Comparison of ENCODE assay signal across 14 cellular contexts in genomic region chr9:114957558-114957957, GRCh38. TPM values are rescaled to one million over a fixed set of nuclear protein-coding genes. Genes with fewer than 3 reads are reported as not detected.
DNase-seq lines count a peak whose midpoint lies in the region; ATAC-seq and TF ChIP-seq lines count a peak whose summit lies in the region.
"Had no signal": no experiment of that assay in that cellular context is flagged by ENCODE, and none has a peak within 500 bp of the region (broad histone marks: within the 10 kb centered on the region; RNA-seq: fewer than 3 reads in every experiment).

No MANE protein-coding gene starts in this region.

- H3K27ac Mint-ChIP-seq in activated CD4-positive, alpha-beta T cell treated with anti-CD3 and anti-CD28 coated beads for 36 hours = peak overlapping the region; percentile 96
- peak overlapping the region; percentile 92 for H3K27ac Mint-ChIP-seq in activated T-helper 1 cell treated with anti-CD3 and anti-CD28 coated beads, Interleukin-12 subunit alpha, Interleukin-12 subunit beta, Interleukin-2, Interleukin-4 antibody, amounts not matched to agents 30 ng/mL and 10 ng/mL and 1 ng/mL, durations not matched to agents 14 hours and 24 hours and 36 hours

- peaks cover 22% of the 10 kb centered on the region for H3K4me1 ChIP-seq in osteoblast (ENCODE audit: insufficient read depth, low read length)
- H3K4me1 ChIP-seq: colonic mucosa had no signal

- H3K79me2 ChIP-seq in osteoblast (ENCODE audit: insufficient read depth, low read length) = no peaks in the 10 kb centered on the region

- H3K4me1 Mint-ChIP-seq in activated CD4-positive, alpha-beta T cell treated with anti-CD3 and anti-CD28 coated beads for 36 hours = peaks cover 56% of the 10 kb centered on the region
- peaks cover 69% of the 10 kb centered on the region for H3K4me1 Mint-ChIP-seq in activated T-helper 1 cell treated with anti-CD3 and anti-CD28 coated beads, Interleukin-12 subunit alpha, Interleukin-12 subunit beta, Interleukin-2, Interleukin-4 antibody, amounts not matched to agents 30 ng/mL and 10 ng/mL and 1 ng/mL, durations not matched to agents 14 hours and 24 hours and 36 hours (ENCODE audit: low read depth)

- no peak overlapping the region for H3K4me3 ChIP-seq in osteoblast (ENCODE audit: insufficient read depth, low read length)
- H3K4me3 ChIP-seq: colonic mucosa, K562, smooth muscle cell had no signal

- TF ChIP-seq CTCF in osteoblast (IDR thresholded peaks at IDR 0.05; ENCODE audit: extremely low read depth, low read depth, low read length) = no peak

- peak; percentile 15 for DNase-seq in activated CD4-positive, alpha-beta T cell treated with anti-CD3 and anti-CD28 coated beads for 36 hours
- no peak for DNase-seq in activated CD4-positive, alpha-beta T cell treated with anti-CD3 and anti-CD28 coated beads for 4 hours
- no peak for DNase-seq in activated T-helper 1 cell treated with anti-CD3 and anti-CD28 coated beads, Interleukin-12 subunit alpha, Interleukin-12 subunit beta, Interleukin-2, Interleukin-4 antibody, amounts not matched to agents 30 ng/mL and 10 ng/mL and 1 ng/mL, durations not matched to agents 14 hours and 24 hours and 36 hours (ENCODE audit: low spot score)
- no peak for DNase-seq in osteoblast (ENCODE audit: insufficient read length, low spot score, missing footprints)
- no peak for DNase-seq in activated CD8-positive, alpha-beta memory T cell treated with anti-CD3 and anti-CD28 coated beads, Interleukin-2, amount 50 U/mL, for 48 hours
- DNase-seq in hypothalamus (lab: John Stamatoyannopoulos, UW) = no peak
- DNase-seq in stimulated activated CD4-positive, alpha-beta T cell treated with anti-CD3 and anti-CD28 coated beads, Interleukin-2, amount 100 ng/mL, for 48 hours = no peak
- DNase-seq: CD8-positive, alpha-beta memory T cell; EL had no signal

- peak overlapping the region; percentile 32 for H3K4me2 ChIP-seq in osteoblast (ENCODE audit: insufficient read depth, low read length)
- H3K4me2 ChIP-seq: smooth muscle cell had no signal

- peaks cover 41% of the 10 kb centered on the region for H3K36me3 Mint-ChIP-seq in activated CD4-positive, alpha-beta T cell treated with anti-CD3 and anti-CD28 coated beads for 36 hours (ENCODE audit: low read depth)
- H3K36me3 Mint-ChIP-seq in activated T-helper 1 cell treated with anti-CD3 and anti-CD28 coated beads, Interleukin-12 subunit alpha, Interleukin-12 subunit beta, Interleukin-2, Interleukin-4 antibody, amounts not matched to agents 30 ng/mL and 10 ng/mL and 1 ng/mL, durations not matched to agents 14 hours and 24 hours and 36 hours (ENCODE audit: low read depth) = peaks cover 28% of the 10 kb centered on the region

- no peaks in the 10 kb centered on the region for H3K9me3 ChIP-seq in osteoblast (ENCODE audit: low read depth, low read length)
- H3K9me3 ChIP-seq: colonic mucosa had no signal

- H3K4me3 Mint-ChIP-seq in activated CD4-positive, alpha-beta T cell treated with anti-CD3 and anti-CD28 coated beads for 36 hours = peak overlapping the region; percentile 68
- H3K4me3 Mint-ChIP-seq in activated T-helper 1 cell treated with anti-CD3 and anti-CD28 coated beads, Interleukin-12 subunit alpha, Interleukin-12 subunit beta, Interleukin-2, Interleukin-4 antibody, amounts not matched to agents 30 ng/mL and 10 ng/mL and 1 ng/mL, durations not matched to agents 14 hours and 24 hours and 36 hours = peak overlapping the region; percentile 16

- ATAC-seq in activated CD4-positive, alpha-beta T cell treated with anti-CD3 and anti-CD28 coated beads for 36 hours = peak; percentile 49
- ATAC-seq in GM18519 (IDR thresholded peaks at IDR 0.05; ENCODE audit: low FRiP score, unreplicated experiment) = peak; percentile 32
- ATAC-seq: K562 had no signal

- peaks cover 28% of the 10 kb centered on the region for H3K9me3 Mint-ChIP-seq in activated CD4-positive, alpha-beta T cell treated with anti-CD3 and anti-CD28 coated beads for 36 hours (ENCODE audit: low read depth)
- H3K9me3 Mint-ChIP-seq in activated T-helper 1 cell treated with anti-CD3 and anti-CD28 coated beads, Interleukin-12 subunit alpha, Interleukin-12 subunit beta, Interleukin-2, Interleukin-4 antibody, amounts not matched to agents 30 ng/mL and 10 ng/mL and 1 ng/mL, durations not matched to agents 14 hours and 24 hours and 36 hours = peaks cover 37% of the 10 kb centered on the region

- no peaks in the 10 kb centered on the region for H4K20me1 ChIP-seq in osteoblast (ENCODE audit: insufficient read depth, low read length)

- H2AFZ ChIP-seq in osteoblast (ENCODE audit: low read length) = no peak overlapping the region

- CTCF ChIA-PET in activated CD4-positive, alpha-beta T cell treated with anti-CD3 and anti-CD28 coated beads for 36 hours (lab: Charles Lee) = interaction anchor here (0.6 kb wide), 1 partner anchor 231 kb away, joined by 4 read pairs; no protein-coding TSS in a partner anchor

- POLR2A ChIA-PET in activated CD4-positive, alpha-beta T cell treated with anti-CD3 and anti-CD28 coated beads for 36 hours (lab: Charles Lee) = interaction anchor here (0.6 to 1.7 kb wide), 2 partner anchors 32 to 151 kb away, joined by 4 to 7 read pairs; no protein-coding TSS in a partner anchor

- intact Hi-C loops in activated CD4-positive, alpha-beta T cell treated with anti-CD3 and anti-CD28 coated beads for 36 hours (cut with DNase I, micrococcal nuclease) = loop anchor here in 1 of 2 experiments (5.0 kb wide), 1 partner anchor 35 kb away; no protein-coding TSS in a partner anchor
- intact Hi-C loops in activated T-helper 1 cell treated with anti-CD3 and anti-CD28 coated beads, Interleukin-12 subunit alpha, Interleukin-12 subunit beta, Interleukin-2, Interleukin-4 antibody, amounts not matched to agents 30 ng/mL and 10 ng/mL and 1 ng/mL, durations not matched to agents 14 hours and 24 hours and 36 hours (cut with micrococcal nuclease) = loop anchor here (5.0 to 10.0 kb wide), 3 partner anchors 35 to 1733 kb away; partner anchors contain the start of genes FKBP15 and SLC31A1

- no peaks in the 10 kb centered on the region for H3K36me3 ChIP-seq in osteoblast (ENCODE audit: insufficient read depth, low read length)
- H3K36me3 ChIP-seq: colonic mucosa had no signal

- no peak overlapping the region for H3K27ac ChIP-seq in osteoblast (ENCODE audit: low read depth, low read length)
- H3K27ac ChIP-seq: colonic mucosa, epithelial cell of prostate had no signal

- H3K27me3 Mint-ChIP-seq in activated CD4-positive, alpha-beta T cell treated with anti-CD3 and anti-CD28 coated beads for 36 hours = no peaks in the 10 kb centered on the region
- no peaks in the 10 kb centered on the region for H3K27me3 Mint-ChIP-seq in activated T-helper 1 cell treated with anti-CD3 and anti-CD28 coated beads, Interleukin-12 subunit alpha, Interleukin-12 subunit beta, Interleukin-2, Interleukin-4 antibody, amounts not matched to agents 30 ng/mL and 10 ng/mL and 1 ng/mL, durations not matched to agents 14 hours and 24 hours and 36 hours (ENCODE audit: insufficient read depth)

- H3K27me3 ChIP-seq in osteoblast (ENCODE audit: insufficient read depth, low read length) = peaks cover 4% of the 10 kb centered on the region
- H3K27me3 ChIP-seq: colonic mucosa had no signal

RNA-seq across cellular contexts. Expression of gene TNFSF8, which starts 27.2 kb away (rescaled TPM):
- total RNA-seq in activated CD4-positive, alpha-beta T cell treated with anti-CD3 and anti-CD28 coated beads for 36 hours = 10 to 100 TPM; 42.3 to 48.2 TPM
- 200 and 207 TPM in 2 replicates for total RNA-seq in activated T-helper 1 cell treated with anti-CD3 and anti-CD28 coated beads, Interleukin-12 subunit alpha, Interleukin-12 subunit beta, Interleukin-2, Interleukin-4 antibody, amounts not matched to agents 30 ng/mL and 10 ng/mL and 1 ng/mL, durations not matched to agents 14 hours and 24 hours and 36 hours
- not detected in 2 replicates for total RNA-seq in osteoblast
- total RNA-seq: smooth muscle cell had no signal

Comparison
In these comparisons a context has a peak if more than half of its experiments do, and no peak if none do; other contexts are left out.
1. RNA of gene TNFSF8, which starts 27.2 kb away (total RNA-seq): 200 to 207 TPM in activated T-helper 1 cell treated with anti-CD3 and anti-CD28 coated beads, Interleukin-12 subunit alpha, Interleukin-12 subunit beta, Interleukin-2, Interleukin-4 antibody, amounts not matched to agents 30 ng/mL and 10 ng/mL and 1 ng/mL, durations not matched to agents 14 hours and 24 hours and 36 hours and 42.3 to 48.2 TPM in activated CD4-positive, alpha-beta T cell treated with anti-CD3 and anti-CD28 coated beads for 36 hours; not detected in osteoblast; every median in the first group is over 10 times any median in the second.